1 cellular context compared by ENCODE assay signal in genomic region chr1:12408662-12409061, GRCh38.
TF ChIP-seq lines count a peak whose summit lies in the region.

No MANE protein-coding gene starts in this region.

TF ChIP-seq in K562, 482 proteins besides CTCF, POLR2A, EP300 and RAD21 (continued from another document and continues in another):
- TF ChIP-seq CHD7 (IDR thresholded peaks at IDR 0.05; ENCODE audit: low read depth, low read length) (no peak), ZNF592 (IDR thresholded peaks at IDR 0.05) (peak; percentile 97), NEUROD1 (IDR thresholded peaks at IDR 0.05; ENCODE audit: borderline replicate concordance, low read depth, low read length, partially characterized antibody) (no peak), MEF2A (IDR thresholded peaks at IDR 0.05; ENCODE audit: control insufficient read depth, low read depth, low read length) (0 out of 2 replicates have a peak, but pooled peaks have one; percentile 14), NR4A1 (CRISPR knock-in tag; IDR thresholded peaks at IDR 0.05) (no peak), NR4A1 (tag; IDR thresholded peaks at IDR 0.05) (peak; percentile 52; the same call in 1 of the 2 replicates), DPF2 (IDR thresholded peaks at IDR 0.05) (peak; percentile 76; the same call in 1 of the 2 replicates), DACH1 (IDR thresholded peaks at IDR 0.05; ENCODE audit: partially characterized antibody) (no peak), GATA2 (CRISPR knock-in tag; IDR thresholded peaks at IDR 0.05) (peak; percentile 58; the same call in 1 of the 2 replicates), CCAR2 (IDR thresholded peaks at IDR 0.05; ENCODE audit: low read depth, low read length) (no peak), CTBP1 (IDR thresholded peaks at IDR 0.05; ENCODE audit: borderline replicate concordance) (peak; percentile 85), SAFB2 (IDR thresholded peaks at IDR 0.05; ENCODE audit: borderline replicate concordance, low read depth, low read length, severe bottlenecking) (no peak), ZBTB43 (CRISPR knock-in tag; IDR thresholded peaks at IDR 0.05) (no peak), CEBPG (CRISPR knock-in tag; IDR thresholded peaks at IDR 0.05) (no peak), CEBPG (tag; conservative IDR thresholded peaks at IDR 0.05 in 1 of 2, IDR thresholded peaks at IDR 0.05 in 1 of 2) (no peak), BCL6 (CRISPR knock-in tag; IDR thresholded peaks at IDR 0.05) (no peak), STAG1 (CRISPR knock-in tag; IDR thresholded peaks at IDR 0.05; ENCODE audit: borderline replicate concordance) (no peak), CUX1 (CRISPR knock-in tag; IDR thresholded peaks at IDR 0.05) (peak; percentile 71; the same call in 1 of the 2 replicates), E2F8 (IDR thresholded peaks at IDR 0.05; ENCODE audit: low read depth, partially characterized antibody) (no peak), ELK1 (CRISPR knock-in tag; IDR thresholded peaks at IDR 0.05) (no peak), NCOA2 (IDR thresholded peaks at IDR 0.05; ENCODE audit: partially characterized antibody in 2 of 2) (no peak), FOXA1 (IDR thresholded peaks at IDR 0.05; ENCODE audit: borderline replicate concordance) (no peak), USF2 (CRISPR knock-in tag; IDR thresholded peaks at IDR 0.05) (no peak), ZNF77 (CRISPR knock-in tag; IDR thresholded peaks at IDR 0.05) (no peak), NELFE (IDR thresholded peaks at IDR 0.05; ENCODE audit: insufficient read depth, insufficient read length) (no peak), MIER1 (IDR thresholded peaks at IDR 0.05; ENCODE audit: low read depth) (peak; percentile 47; the same call in 1 of the 2 replicates)
